Comparison of ENCODE assay signal across 16 cellular contexts in the genomic region with DNA sequence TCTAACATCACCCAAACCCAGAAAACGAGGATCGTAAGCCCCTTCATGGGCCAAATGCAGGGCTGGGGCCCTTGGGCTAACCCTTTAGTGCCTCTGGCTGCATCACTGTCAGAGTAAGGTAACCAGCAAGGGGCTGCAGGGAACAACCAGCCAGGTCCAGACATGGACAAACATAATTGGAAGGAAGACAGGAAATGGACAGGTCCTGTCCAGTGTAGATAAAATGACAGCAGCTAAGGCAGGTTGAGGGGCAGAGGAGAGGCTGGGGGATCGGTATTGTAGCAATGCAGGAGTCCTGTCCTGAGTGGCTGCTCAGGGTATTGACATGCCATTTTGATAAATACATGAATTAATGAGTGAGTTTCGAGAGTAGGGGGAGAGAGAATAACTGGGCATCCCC.
"Had no signal": no experiment of that assay in that cellular context is flagged by ENCODE, and none has a peak within 500 bp of the region (broad histone marks: within the 10 kb centered on the region; RNA-seq: fewer than 3 reads in every experiment).

No MANE protein-coding gene starts in this region.

- H3K4me1 ChIP-seq: colonic mucosa, psoas muscle had no signal

- H3K27me3 ChIP-seq: colonic mucosa, stomach had no signal

- H3K4me3 Mint-ChIP-seq: activated CD4-positive, alpha-beta memory T cell treated with anti-CD3 and anti-CD28 coated beads for 36 hours had no signal

- H3K27ac Mint-ChIP-seq: activated CD4-positive, alpha-beta memory T cell treated with anti-CD3 and anti-CD28 coated beads for 36 hours; immature natural killer cell had no signal

- H3K27ac ChIP-seq: colonic mucosa, psoas muscle, stomach, thoracic aorta had no signal

- H3K9me3 Mint-ChIP-seq: activated CD4-positive, alpha-beta memory T cell treated with anti-CD3 and anti-CD28 coated beads for 36 hours; activated naive CD4-positive, alpha-beta T cell treated with anti-CD3 and anti-CD28 coated beads, Interleukin-2, amount 50 U/mL, for 72 hours; immature natural killer cell had no signal

- H3K36me3 Mint-ChIP-seq: activated naive CD4-positive, alpha-beta T cell treated with anti-CD3 and anti-CD28 coated beads, Interleukin-2, amount 50 U/mL, for 72 hours; immature natural killer cell had no signal

- H3K36me3 ChIP-seq: colonic mucosa, stomach, thoracic aorta had no signal

- DNase-seq: activated CD4-positive, alpha-beta memory T cell treated with anti-CD3 and anti-CD28 coated beads for 36 hours; activated CD4-positive, alpha-beta T cell treated with anti-CD3 and anti-CD28 coated beads for 1 hour; activated effector memory CD4-positive, alpha-beta T cell treated with anti-CD3 and anti-CD28 coated beads, Interleukin-2, amount 50 U/mL, for 16 hours; activated T-cell treated with anti-CD3 and anti-CD28 coated beads, Interleukin-2, amount 50 U/mL, for 48 hours; caudate nucleus; colonic mucosa; effector CD8-positive, alpha-beta T cell; foreskin melanocyte; head of caudate nucleus; immature natural killer cell; psoas muscle; stomach; T1000 had no signal

- H3K4me3 ChIP-seq: colonic mucosa, psoas muscle, stomach, thoracic aorta had no signal

- ATAC-seq: activated naive CD4-positive, alpha-beta T cell treated with anti-CD3 and anti-CD28 coated beads, Interleukin-2, amount 50 U/mL, for 72 hours; psoas muscle; sciatic nerve had no signal

- H3K9me3 ChIP-seq: colonic mucosa, psoas muscle, stomach, thoracic aorta had no signal
